Comparison of ENCODE assay signal across 1 cellular context in genomic region chr17:27536781-27537180, GRCh38.
TF ChIP-seq lines count a peak whose summit lies in the region.

No MANE protein-coding gene starts in this region.

TF ChIP-seq in A549, 52 proteins besides CTCF, POLR2A, EP300 and RAD21 (continued from another document):
- TF ChIP-seq ZNF302 (CRISPR knock-in tag; IDR thresholded peaks at IDR 0.05) (no peak), BHLHE40 (IDR thresholded peaks at IDR 0.05; ENCODE audit: low read depth, low read length) (no peak), NFE2L2 (conservative IDR thresholded peaks at IDR 0.05; ENCODE audit: low read length) (no peak), MAFK (IDR thresholded peaks at IDR 0.05; ENCODE audit: partially characterized antibody) (no peak)
